ENCODE assay signal across 17 cellular contexts in the genomic region with DNA sequence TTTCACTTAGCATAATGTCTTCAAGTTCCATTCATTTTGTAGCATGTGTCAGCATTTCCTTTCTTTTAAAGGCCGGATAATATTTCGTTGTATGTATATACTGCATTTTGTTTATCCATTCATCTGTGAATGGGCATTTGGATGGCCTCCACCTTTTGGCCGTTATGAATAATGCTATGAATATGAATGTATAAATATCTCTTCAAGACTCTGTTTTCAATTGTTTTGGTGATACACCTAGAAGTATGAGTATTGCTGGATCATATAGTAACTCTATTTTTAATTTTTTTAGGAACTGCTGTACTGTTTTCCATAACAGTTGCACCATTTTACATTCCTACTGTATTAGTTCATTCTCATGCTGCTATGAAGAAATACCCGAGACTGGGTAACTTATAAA.
A peak's percentile ranks its signal among the peaks of the same experiment; 100 is the strongest.
DNase-seq lines count a peak whose midpoint lies in the region; ATAC-seq and TF ChIP-seq lines count a peak whose summit lies in the region.
"Had no signal": no experiment of that assay in that cellular context is flagged by ENCODE, and none has a peak within 500 bp of the region (broad histone marks: within the 10 kb centered on the region; RNA-seq: fewer than 3 reads in every experiment).

No MANE protein-coding gene starts in this region.

- H3K27me3 ChIP-seq in RWPE2 (ENCODE audit: insufficient read depth, poor library complexity, severe bottlenecking) (no peaks in the 10 kb centered on the region), skeletal muscle satellite cell (ENCODE audit: control insufficient read depth, insufficient read depth, low read length) (no peaks in the 10 kb centered on the region)

- H3K36me3 ChIP-seq in RWPE2 (ENCODE audit: low read depth) (no peaks in the 10 kb centered on the region), skeletal muscle satellite cell (ENCODE audit: insufficient read depth, low read length) (no peaks in the 10 kb centered on the region)

- H3K4me2 ChIP-seq in skeletal muscle satellite cell (ENCODE audit: low read length), result peak overlapping the region; percentile 34

- DNase-seq in HCEC 1CT (peak; percentile 90), RWPE2 (ENCODE audit: low spot score) (no peak), fibroblast of pulmonary artery (ENCODE audit: low read depth) (peak; percentile 46), COLO668 (lab: John Stamatoyannopoulos, UW; ENCODE audit: unreplicated experiment) (no peak)
- DNase-seq: CD4-positive, alpha-beta memory T cell; DMS79 treated with DMSO at 0.1 percent for 48 hours; GDM1; NCI-H1417; NCI-H1930; NCI-H510A; NCI-H774 had no signal

- H3K4me3 ChIP-seq in RWPE2 (ENCODE audit: severe bottlenecking), result no peak overlapping the region
- H3K4me3 ChIP-seq in fibroblast of pulmonary artery (replicated peaks; ENCODE audit: low read depth, low read length), result no peak overlapping the region
- no peak overlapping the region for H3K4me3 ChIP-seq in skeletal muscle satellite cell (ENCODE audit: low read length)
- H3K4me3 ChIP-seq: GM12878, SK-N-MC had no signal

- TF ChIP-seq CTCF in RWPE2 (IDR thresholded peaks at IDR 0.05; ENCODE audit: poor library complexity, severe bottlenecking) (no peak), fibroblast of pulmonary artery (IDR thresholded peaks at IDR 0.05; ENCODE audit: low read length, missing control alignments) (no peak)

- H3K9me3 ChIP-seq in RWPE2 (ENCODE audit: severe bottlenecking) (peaks cover 11% of the 10 kb centered on the region), skeletal muscle satellite cell (replicated peaks; ENCODE audit: low read length) (peaks cover 11% of the 10 kb centered on the region)

- no peak overlapping the region for H3K9ac ChIP-seq in skeletal muscle satellite cell (ENCODE audit: low read depth, low read length)

- H3K27ac ChIP-seq in RWPE2 (ENCODE audit: poor library complexity, severe bottlenecking), result peak overlapping the region; percentile 15
- H3K27ac ChIP-seq: SK-N-MC had no signal

- H3K4me1 ChIP-seq in RWPE2 (ENCODE audit: insufficient read depth, poor library complexity, severe bottlenecking) (peaks cover 11% of the 10 kb centered on the region), skeletal muscle satellite cell (ENCODE audit: control insufficient read depth, insufficient read depth, low read length) (peaks cover 23% of the 10 kb centered on the region)

- peak; percentile 48; the same call in 1 of the 3 replicates for ATAC-seq in RWPE2 (ENCODE audit: low read depth)
- no peak for ATAC-seq in HG02588 (IDR thresholded peaks at IDR 0.05; ENCODE audit: unreplicated experiment)
- ATAC-seq in GM18907 (IDR thresholded peaks at IDR 0.05; ENCODE audit: unreplicated experiment), result no peak
- ATAC-seq: GM12878, Right ventricle myocardium inferior had no signal

Comparison
In these comparisons a context has a peak if more than half of its experiments do, and no peak if none do; other contexts are left out.
1. DNase-seq: peak in HCEC 1CT (single experiment) and fibroblast of pulmonary artery (single experiment); none in RWPE2 (single experiment) and COLO668 (single experiment).